ENCODE assay signal across 14 cellular contexts in the genomic region with DNA sequence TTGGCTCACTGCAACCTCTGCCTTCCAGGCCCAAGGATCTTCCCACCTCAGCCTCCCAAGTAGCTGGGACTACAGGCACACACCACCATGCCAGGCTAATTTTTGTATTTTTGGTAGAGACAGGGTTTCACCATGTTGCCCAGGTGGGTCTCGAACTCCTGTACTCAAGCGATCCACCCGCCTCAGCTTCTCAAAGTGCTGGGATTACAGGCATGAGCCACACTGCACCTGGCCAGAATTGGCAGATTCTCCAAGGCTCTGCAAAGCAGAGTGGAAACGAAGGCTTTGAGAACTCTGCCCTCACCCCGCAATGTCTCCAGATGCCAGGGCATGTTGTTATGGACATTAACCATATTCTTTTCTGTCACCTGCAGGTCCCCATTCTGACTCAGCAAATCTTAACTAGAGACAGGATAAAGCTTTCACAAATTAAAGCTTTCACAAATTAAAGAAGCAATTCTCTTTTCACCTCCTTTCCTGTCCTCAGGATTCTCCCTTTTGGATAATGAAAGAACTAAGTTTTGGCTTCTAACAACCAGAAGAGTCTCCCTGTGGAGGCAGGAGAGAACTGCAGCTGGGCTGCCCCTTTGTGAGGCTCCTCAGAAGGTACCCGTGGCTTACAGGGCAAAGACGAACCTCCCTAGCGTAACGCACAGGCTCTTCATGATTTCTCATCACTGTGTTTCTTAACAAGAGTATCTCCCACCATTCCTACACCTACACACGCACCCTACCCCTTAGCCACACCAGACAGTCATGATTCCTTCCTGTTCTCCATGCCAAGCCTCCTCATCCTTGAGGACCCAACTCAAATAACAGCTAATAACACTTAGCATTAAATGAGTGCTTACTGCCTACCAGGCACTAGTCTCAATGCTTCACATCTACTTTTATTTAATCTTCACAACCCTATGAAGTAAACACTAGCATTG. TPM values are rescaled to one million over a fixed set of nuclear protein-coding genes. Genes with fewer than 3 reads are reported as not detected.
DNase-seq lines count a peak whose midpoint lies in the region; TF ChIP-seq lines count a peak whose summit lies in the region.
"Had no signal": no experiment of that assay in that cellular context is flagged by ENCODE, and none has a peak within 500 bp of the region (broad histone marks: within the 10 kb centered on the region; RNA-seq: fewer than 3 reads in every experiment).

No MANE protein-coding gene starts in this region.

- POLR2A ChIA-PET in AG04449 (lab: Yijun Ruan, JAX) = no interaction called here

- DNase-seq in AG04449 (ENCODE audit: low read depth, low spot score) (no peak), RPMI7951 (ENCODE audit: low read depth) (peak; percentile 27), fibroblast of the aortic adventitia (ENCODE audit: low read depth) (peak; percentile 4), LoVo (ENCODE audit: low spot score) (no peak), NOMO-1 (lab: John Stamatoyannopoulos, UW; ENCODE audit: unreplicated experiment in 2 of 2) (no peak), SHP77 treated with DMSO at 0.1 percent for 48 hours (lab: John Stamatoyannopoulos, UW) (no peak)
- no peak for DNase-seq in activated CD4-positive, CD25-positive, alpha-beta regulatory T cell treated with anti-CD3 and anti-CD28 coated beads, Interleukin-2, amount 50 U/mL, for 72 hours
- DNase-seq: activated T-cell treated with anti-CD3 and anti-CD28 coated beads, Interleukin-2, amount 50 U/mL, for 48 hours; CD4-positive, alpha-beta T cell; cerebellar nuclear complex; upper lobe of right lung had no signal

- H3K4me3 ChIP-seq in AG04449 (ENCODE audit: low read depth, low read length) = no peak overlapping the region
- no peak overlapping the region for H3K4me3 ChIP-seq in GM12875 (ENCODE audit: low read depth, low read length)
- H3K4me3 ChIP-seq in fibroblast of the aortic adventitia (ENCODE audit: low read depth, low read length) = no peak overlapping the region
- H3K4me3 ChIP-seq: upper lobe of right lung had no signal

- TF ChIP-seq CTCF in AG04449 (IDR thresholded peaks at IDR 0.05; ENCODE audit: insufficient read depth, low read length, missing control alignments) = peak; percentile 19
- peak; percentile 39; the same call in 1 of the 2 replicates for TF ChIP-seq CTCF in GM12875 (IDR thresholded peaks at IDR 0.05; ENCODE audit: borderline replicate concordance, insufficient read depth, low read depth, low read length)
- peak; percentile 57 for TF ChIP-seq CTCF in fibroblast of the aortic adventitia (IDR thresholded peaks at IDR 0.05; ENCODE audit: insufficient read depth, low read length)

- CTCF ChIA-PET in AG04449 (lab: Yijun Ruan, JAX) = interaction anchor here (0.6 to 13.3 kb wide), 27 partner anchors 8 to 1137 kb away, joined by 3 to 380 read pairs (median 4); no protein-coding TSS in a partner anchor

RNA-seq across cellular contexts. Expression of a gene that starts 29.8 kb away (rescaled TPM):
- 0.36 and 0.68 TPM in 2 replicates for total RNA-seq in RPMI7951 (2014; rRNA removed; shearing (Covaris generic))
- total RNA-seq in fibroblast of the aortic adventitia (ENCODE audit: low replicate concordance) = not detected in 2 replicates
- total RNA-seq: frontal cortex, pulmonary artery endothelial cell had no signal

RNA-seq across cellular contexts. Expression of a gene that starts 33.5 kb away (rescaled TPM):
- 0.10 and 0.36 TPM in 2 replicates for total RNA-seq in RPMI7951 (2014; rRNA removed; shearing (Covaris generic))
- total RNA-seq in fibroblast of the aortic adventitia (ENCODE audit: low replicate concordance) = not detected in 2 replicates
- total RNA-seq: CD4-positive, alpha-beta T cell; pulmonary artery endothelial cell had no signal

Comparison
In these comparisons a context has a peak if more than half of its experiments do, and no peak if none do; other contexts are left out.
1. DNase-seq: peak in RPMI7951 (single experiment) and fibroblast of the aortic adventitia (single experiment); none in AG04449 (single experiment), LoVo (single experiment), NOMO-1 (0 of 2), SHP77 treated with DMSO at 0.1 percent for 48 hours (single experiment) and activated CD4-positive, CD25-positive, alpha-beta regulatory T cell treated with anti-CD3 and anti-CD28 coated beads, Interleukin-2, amount 50 U/mL, for 72 hours (single experiment).
2. Peak in every context shown above with its lines, with median percentiles within 50 percentile points of each other: CTCF ChIP-seq.